Comparison of ENCODE assay signal across 10 cellular contexts in genomic region chr12:107091381-107091780, GRCh38. TPM values are rescaled to one million over a fixed set of nuclear protein-coding genes. Genes with fewer than 3 reads are reported as not detected.
DNase-seq lines count a peak whose midpoint lies in the region; ATAC-seq and TF ChIP-seq lines count a peak whose summit lies in the region.
"Had no signal": no experiment of that assay in that cellular context is flagged by ENCODE, and none has a peak within 500 bp of the region (broad histone marks: within the 10 kb centered on the region; RNA-seq: fewer than 3 reads in every experiment).

No MANE protein-coding gene starts in this region.

- peaks cover 3% of the 10 kb centered on the region for H3K9me3 Mint-ChIP-seq in glutamatergic neuron (ENCODE audit: unreplicated experiment)
- H3K9me3 Mint-ChIP-seq: effector memory CD8-positive, alpha-beta T cell had no signal

- H3K4me3 ChIP-seq in retinal pigment epithelial cell (ENCODE audit: low read length): peak overlapping the region; percentile 90

- DNase-seq in GM03348 (ENCODE audit: low spot score) (peak; percentile 24), NCI-H748 (lab: John Stamatoyannopoulos, UW; ENCODE audit: unreplicated experiment) (peak; percentile 50), fibroblast of gingiva (ENCODE audit: low read depth) (peak; percentile 24), retinal pigment epithelial cell (ENCODE audit: low read depth) (peak; percentile 91), SKM-1 (lab: John Stamatoyannopoulos, UW; ENCODE audit: unreplicated experiment) (no peak), glutamatergic neuron (no peak), CD1c-positive myeloid dendritic cell (ENCODE audit: extremely low spot score) (no peak)
- DNase-seq: activated CD4-positive, CD25-positive, alpha-beta regulatory T cell had no signal

- no peaks in the 10 kb centered on the region for H3K27me3 Mint-ChIP-seq in glutamatergic neuron (ENCODE audit: unreplicated experiment)

- TF ChIP-seq CTCF in retinal pigment epithelial cell (conservative IDR thresholded peaks at IDR 0.05; ENCODE audit: low read depth, low read length) (no peak), glutamatergic neuron (IDR thresholded peaks at IDR 0.05; ENCODE audit: partially characterized antibody, unreplicated experiment) (no peak)

- no peak overlapping the region for H3K4me3 Mint-ChIP-seq in glutamatergic neuron (ENCODE audit: unreplicated experiment)
- H3K4me3 Mint-ChIP-seq: effector memory CD8-positive, alpha-beta T cell had no signal

- no peaks in the 10 kb centered on the region for H3K4me1 Mint-ChIP-seq in glutamatergic neuron (ENCODE audit: low read depth, unreplicated experiment)

- no peak overlapping the region for H3K27ac Mint-ChIP-seq in glutamatergic neuron (ENCODE audit: unreplicated experiment)
- H3K27ac Mint-ChIP-seq: effector memory CD8-positive, alpha-beta T cell had no signal

- peaks cover 9% of the 10 kb centered on the region for H3K36me3 Mint-ChIP-seq in glutamatergic neuron (ENCODE audit: unreplicated experiment)

- no peak for ATAC-seq in GM21717 (IDR thresholded peaks at IDR 0.05; ENCODE audit: unreplicated experiment)

RNA-seq across cellular contexts. Expression of gene CRY1, which starts 2.0 kb away (rescaled TPM):
- 10.1 TPM for total RNA-seq in glutamatergic neuron (ENCODE audit: unreplicated experiment)

Comparison
In these comparisons a context has a peak if more than half of its experiments do, and no peak if none do; other contexts are left out.
1. DNase-seq: peak in GM03348 (single experiment), NCI-H748 (single experiment), fibroblast of gingiva (single experiment) and retinal pigment epithelial cell (single experiment); none in SKM-1 (single experiment), glutamatergic neuron (single experiment) and CD1c-positive myeloid dendritic cell (single experiment).